In the genomic region with DNA sequence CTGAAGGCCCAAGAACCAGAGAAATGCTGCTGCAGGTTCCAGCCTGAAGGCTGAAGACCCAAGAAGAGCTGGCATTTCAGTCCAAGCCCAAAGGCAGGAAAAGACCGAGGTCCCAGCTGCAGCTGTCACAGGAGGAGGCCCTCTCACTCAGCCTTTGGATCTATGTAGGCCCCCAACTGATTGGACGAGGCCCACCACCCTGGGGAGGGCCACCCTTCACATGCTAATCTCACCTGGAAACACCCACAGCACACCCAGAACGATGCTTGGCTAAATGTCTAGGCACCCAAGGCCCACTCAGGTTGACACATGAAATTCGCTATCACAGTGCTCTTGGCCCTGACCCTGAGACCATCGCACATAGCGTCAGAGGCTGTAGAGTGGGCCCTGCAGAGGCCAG, we compare ENCODE assay signal across 29 cellular contexts. TPM values are rescaled to one million over a fixed set of nuclear protein-coding genes. Genes with fewer than 3 reads are reported as not detected.
DNase-seq lines count a peak whose midpoint lies in the region; ATAC-seq and TF ChIP-seq lines count a peak whose summit lies in the region.
"Had no signal": no experiment of that assay in that cellular context is flagged by ENCODE, and none has a peak within 500 bp of the region (broad histone marks: within the 10 kb centered on the region; RNA-seq: fewer than 3 reads in every experiment).

No MANE protein-coding gene starts in this region.

- intact Hi-C loops in activated CD4-positive, alpha-beta memory T cell treated with anti-CD3 and anti-CD28 coated beads for 36 hours (cut with micrococcal nuclease) = loop anchor here (10.0 kb wide), 1 partner anchor 276 kb away; a partner anchor contains a TSS
- intact Hi-C loops in gastrocnemius medialis (cut with DNase I; ENCODE audit: low total_unique reads) = loop anchor here (5.0 to 10.0 kb wide), 2 partner anchors 92 to 504 kb away; a partner anchor contains a TSS

- H3K27ac Mint-ChIP-seq in activated CD4-positive, alpha-beta memory T cell treated with anti-CD3 and anti-CD28 coated beads, Interleukin-2, amount 10 ng/mL, durations not matched to agents 7 days and 5 days = peak overlapping the region; percentile 96
- H3K27ac Mint-ChIP-seq in activated CD4-positive, alpha-beta memory T cell treated with anti-CD3 and anti-CD28 coated beads for 36 hours = no peak overlapping the region
- peak overlapping the region; percentile 96 for H3K27ac Mint-ChIP-seq in activated CD8-positive, alpha-beta T cell treated with anti-CD3 and anti-CD28 coated beads, Interleukin-2, amount 10 ng/mL, durations not matched to agents 7 days and 5 days
- H3K27ac Mint-ChIP-seq: activated naive CD8-positive, alpha-beta T cell treated with anti-CD3 and anti-CD28 coated beads, Interleukin-2, amount 50 U/mL, for 24 hours; activated T-helper 2 cell treated with anti-CD3 and anti-CD28 coated beads, Interferon-gamma antibody, Interleukin-2, Interleukin-4, amounts not matched to agents 10 μg/mL and 5 μg/mL and 100 μg/mL, durations not matched to agents 14 hours and 24 hours and 36 hours had no signal

- H3K36me3 ChIP-seq in DOHH2 (ENCODE audit: control insufficient read depth, low read length) = peaks cover 85% of the 10 kb centered on the region
- no peaks in the 10 kb centered on the region for H3K36me3 ChIP-seq in gastrocnemius medialis
- H3K36me3 ChIP-seq: Peyer's patch, vagina had no signal

- H3K9me3 ChIP-seq in DOHH2 (ENCODE audit: control insufficient read depth, insufficient read depth, low read length) = no peaks in the 10 kb centered on the region
- H3K9me3 ChIP-seq in gastrocnemius medialis = no peaks in the 10 kb centered on the region
- H3K9me3 ChIP-seq: A549, MG63, Peyer's patch, vagina had no signal

- no peaks in the 10 kb centered on the region for H3K27me3 ChIP-seq in DOHH2 (ENCODE audit: control insufficient read depth, low read length)
- no peaks in the 10 kb centered on the region for H3K27me3 ChIP-seq in gastrocnemius medialis
- H3K27me3 ChIP-seq: MG63, Peyer's patch had no signal

- ATAC-seq in activated CD8-positive, alpha-beta T cell treated with anti-CD3 and anti-CD28 coated beads, Interleukin-2, amount 10 ng/mL, durations not matched to agents 7 days and 5 days = no peak
- no peak for ATAC-seq in gastrocnemius medialis
- no peak for ATAC-seq in GM18517 (IDR thresholded peaks at IDR 0.05; ENCODE audit: unreplicated experiment)
- ATAC-seq: A549; activated CD4-positive, alpha-beta T cell treated with anti-CD3 and anti-CD28 coated beads for 36 hours; activated naive CD8-positive, alpha-beta T cell treated with anti-CD3 and anti-CD28 coated beads, Interleukin-2, amount 50 U/mL, for 24 hours; stimulated activated naive B cell treated with anti-CD40 and anti-IgM and Interleukin-4, amounts not matched to agents 10 μg/mL and 1 μg/mL and 100 μg/mL, for 72 hours had no signal

- POLR2A ChIA-PET in activated CD4-positive, alpha-beta memory T cell treated with anti-CD3 and anti-CD28 coated beads, Interleukin-2, amount 10 ng/mL, durations not matched to agents 7 days and 5 days (lab: Charles Lee) = no interaction called here
- POLR2A ChIA-PET in activated CD4-positive, alpha-beta memory T cell treated with anti-CD3 and anti-CD28 coated beads for 36 hours (lab: Charles Lee) = interaction anchor here (1.3 kb wide), 1 partner anchor 145 kb away, joined by 3 read pairs; no protein-coding TSS in a partner anchor
- POLR2A ChIA-PET in activated CD8-positive, alpha-beta T cell treated with anti-CD3 and anti-CD28 coated beads, Interleukin-2, amount 10 ng/mL, durations not matched to agents 7 days and 5 days (lab: Charles Lee) = no interaction called here

- H3F3A ChIP-seq in DOHH2 (ENCODE audit: control insufficient read depth, insufficient read depth) = peaks cover 21% of the 10 kb centered on the region

- H3K4me2 ChIP-seq in DOHH2 (ENCODE audit: low read length) = peak overlapping the region; percentile 90
- H3K4me2 ChIP-seq: A549, smooth muscle cell had no signal

- in situ Hi-C loops in gastrocnemius medialis (cut with MboI; ENCODE audit: low sequenced_read_pairs in 4 of 4) = no loop called here

- H4K20me1 ChIP-seq in DOHH2 (ENCODE audit: control insufficient read depth, insufficient read depth, low read depth, low read length) = peaks cover 45% of the 10 kb centered on the region

- TF ChIP-seq CTCF in DOHH2 (IDR thresholded peaks at IDR 0.05; ENCODE audit: low read depth, low read length, poor library complexity, severe bottlenecking) = no peak
- no peak for TF ChIP-seq CTCF in gastrocnemius medialis (IDR thresholded peaks at IDR 0.05 in 4 of 5, conservative IDR thresholded peaks at IDR 0.05 in 1 of 5)

- H3K36me3 Mint-ChIP-seq in activated CD4-positive, alpha-beta memory T cell treated with anti-CD3 and anti-CD28 coated beads, Interleukin-2, amount 10 ng/mL, durations not matched to agents 7 days and 5 days (ENCODE audit: low read depth) = peaks cover 35% of the 10 kb centered on the region
- peaks cover 3% of the 10 kb centered on the region for H3K36me3 Mint-ChIP-seq in activated CD4-positive, alpha-beta memory T cell treated with anti-CD3 and anti-CD28 coated beads for 36 hours
- peaks cover 65% of the 10 kb centered on the region for H3K36me3 Mint-ChIP-seq in activated CD8-positive, alpha-beta T cell treated with anti-CD3 and anti-CD28 coated beads, Interleukin-2, amount 10 ng/mL, durations not matched to agents 7 days and 5 days (ENCODE audit: low read depth)

- peaks cover 96% of the 10 kb centered on the region for H3K79me2 ChIP-seq in DOHH2 (ENCODE audit: control insufficient read depth, low read length)

- H3K9me2 ChIP-seq in DOHH2 (replicated peaks; ENCODE audit: control insufficient read depth, low read length) = no peaks in the 10 kb centered on the region

- TF ChIP-seq POLR2A in gastrocnemius medialis (IDR thresholded peaks at IDR 0.05) = no peak

- no peak for DNase-seq in activated CD4-positive, alpha-beta memory T cell treated with anti-CD3 and anti-CD28 coated beads, Interleukin-2, amount 10 ng/mL, durations not matched to agents 7 days and 5 days
- no peak for DNase-seq in activated CD4-positive, alpha-beta memory T cell treated with anti-CD3 and anti-CD28 coated beads for 36 hours
- no peak for DNase-seq in activated CD8-positive, alpha-beta T cell treated with anti-CD3 and anti-CD28 coated beads, Interleukin-2, amount 10 ng/mL, durations not matched to agents 7 days and 5 days
- DNase-seq in gastrocnemius medialis = no peak
- no peak for DNase-seq in activated gamma-delta T cell treated with Interleukin-2 at 50 U/mL for 16 hours
- no peak for DNase-seq in NAMALWA (ENCODE audit: low spot score)
- DNase-seq: activated CD4-positive, alpha-beta T cell treated with anti-CD3 and anti-CD28 coated beads for 36 hours; activated CD8-positive, alpha-beta memory T cell treated with anti-CD3 and anti-CD28 coated beads, Interleukin-2, amount 50 U/mL, for 4 hours; activated naive CD8-positive, alpha-beta T cell treated with anti-CD3 and anti-CD28 coated beads, Interleukin-2, amount 50 U/mL, for 24 hours; effector CD4-positive, alpha-beta T cell; foreskin melanocyte; IMR-90; MG63; NCI-H1436; NCI-H524; Peyer's patch; stimulated activated CD4-positive, alpha-beta T cell treated with anti-CD3 and anti-CD28 coated beads, Interleukin-2, amount 100 ng/mL, for 48 hours; stimulated activated naive B cell treated with anti-CD40 and anti-IgM and Interleukin-4, amounts not matched to agents 10 μg/mL and 1 μg/mL and 100 μg/mL, for 72 hours had no signal

- peak overlapping the region; percentile 96 for H3K27ac ChIP-seq in DOHH2 (ENCODE audit: low read depth, low read length)
- H3K27ac ChIP-seq in gastrocnemius medialis = peak overlapping the region; percentile 87 to 95 (median 94)
- H3K27ac ChIP-seq: A549 had no signal

- CTCF ChIA-PET in activated CD4-positive, alpha-beta memory T cell treated with anti-CD3 and anti-CD28 coated beads, Interleukin-2, amount 10 ng/mL, durations not matched to agents 7 days and 5 days (lab: Charles Lee) = interaction anchor here (5.6 kb wide), 1 partner anchor 31 kb away, joined by 28 read pairs; no protein-coding TSS in a partner anchor
- CTCF ChIA-PET in activated CD4-positive, alpha-beta memory T cell treated with anti-CD3 and anti-CD28 coated beads for 36 hours (lab: Charles Lee) = interaction anchor here (1.5 kb wide), 1 partner anchor 142 kb away, joined by 5 read pairs; no protein-coding TSS in a partner anchor
- CTCF ChIA-PET in activated CD8-positive, alpha-beta T cell treated with anti-CD3 and anti-CD28 coated beads, Interleukin-2, amount 10 ng/mL, durations not matched to agents 7 days and 5 days (lab: Charles Lee) = no interaction called here

- H3K4me1 ChIP-seq in DOHH2 (ENCODE audit: control insufficient read depth, low read length) = peaks cover 99% of the 10 kb centered on the region
- peaks cover 47 to 50% of the 10 kb centered on the region in 2 donors for H3K4me1 ChIP-seq in gastrocnemius medialis

- H3K4me3 Mint-ChIP-seq in activated CD4-positive, alpha-beta memory T cell treated with anti-CD3 and anti-CD28 coated beads, Interleukin-2, amount 10 ng/mL, durations not matched to agents 7 days and 5 days = no peak overlapping the region
- H3K4me3 Mint-ChIP-seq in activated CD4-positive, alpha-beta memory T cell treated with anti-CD3 and anti-CD28 coated beads for 36 hours = no peak overlapping the region
- no peak overlapping the region for H3K4me3 Mint-ChIP-seq in activated CD8-positive, alpha-beta T cell treated with anti-CD3 and anti-CD28 coated beads, Interleukin-2, amount 10 ng/mL, durations not matched to agents 7 days and 5 days
- H3K4me3 Mint-ChIP-seq: activated CD4-positive, alpha-beta T cell treated with anti-CD3 and anti-CD28 coated beads for 36 hours; activated naive CD8-positive, alpha-beta T cell treated with anti-CD3 and anti-CD28 coated beads, Interleukin-2, amount 50 U/mL, for 24 hours had no signal

- no peak overlapping the region for H3K4me3 ChIP-seq in DOHH2 (ENCODE audit: low read length)
- no peak overlapping the region for H3K4me3 ChIP-seq in gastrocnemius medialis
- H3K4me3 ChIP-seq: A549, MG63, Peyer's patch, smooth muscle cell, vagina had no signal

- no peaks in the 10 kb centered on the region for H3K9me3 Mint-ChIP-seq in activated CD4-positive, alpha-beta memory T cell treated with anti-CD3 and anti-CD28 coated beads, Interleukin-2, amount 10 ng/mL, durations not matched to agents 7 days and 5 days
- H3K9me3 Mint-ChIP-seq in activated CD4-positive, alpha-beta memory T cell treated with anti-CD3 and anti-CD28 coated beads for 36 hours = no peaks in the 10 kb centered on the region
- no peaks in the 10 kb centered on the region for H3K9me3 Mint-ChIP-seq in activated CD8-positive, alpha-beta T cell treated with anti-CD3 and anti-CD28 coated beads, Interleukin-2, amount 10 ng/mL, durations not matched to agents 7 days and 5 days (ENCODE audit: insufficient read depth)
- H3K9me3 Mint-ChIP-seq: activated naive CD8-positive, alpha-beta T cell treated with anti-CD3 and anti-CD28 coated beads, Interleukin-2, amount 50 U/mL, for 24 hours; activated T-helper 2 cell treated with anti-CD3 and anti-CD28 coated beads, Interferon-gamma antibody, Interleukin-2, Interleukin-4, amounts not matched to agents 10 μg/mL and 5 μg/mL and 100 μg/mL, durations not matched to agents 14 hours and 24 hours and 36 hours; stimulated activated naive B cell treated with anti-CD40 and anti-IgM and Interleukin-4, amounts not matched to agents 10 μg/mL and 1 μg/mL and 100 μg/mL, for 72 hours had no signal

- H3K27me3 Mint-ChIP-seq in activated CD4-positive, alpha-beta memory T cell treated with anti-CD3 and anti-CD28 coated beads, Interleukin-2, amount 10 ng/mL, durations not matched to agents 7 days and 5 days = no peaks in the 10 kb centered on the region
- no peaks in the 10 kb centered on the region for H3K27me3 Mint-ChIP-seq in activated CD4-positive, alpha-beta memory T cell treated with anti-CD3 and anti-CD28 coated beads for 36 hours
- H3K27me3 Mint-ChIP-seq in activated CD8-positive, alpha-beta T cell treated with anti-CD3 and anti-CD28 coated beads, Interleukin-2, amount 10 ng/mL, durations not matched to agents 7 days and 5 days (ENCODE audit: low read depth) = no peaks in the 10 kb centered on the region
- H3K27me3 Mint-ChIP-seq: activated CD4-positive, alpha-beta T cell treated with anti-CD3 and anti-CD28 coated beads for 36 hours; activated naive CD8-positive, alpha-beta T cell treated with anti-CD3 and anti-CD28 coated beads, Interleukin-2, amount 50 U/mL, for 24 hours; B cell; stimulated activated naive B cell treated with anti-CD40 and anti-IgM and Interleukin-4, amounts not matched to agents 10 μg/mL and 1 μg/mL and 100 μg/mL, for 72 hours had no signal

- peaks cover 92% of the 10 kb centered on the region for H3K4me1 Mint-ChIP-seq in activated CD4-positive, alpha-beta memory T cell treated with anti-CD3 and anti-CD28 coated beads, Interleukin-2, amount 10 ng/mL, durations not matched to agents 7 days and 5 days
- H3K4me1 Mint-ChIP-seq in activated CD4-positive, alpha-beta memory T cell treated with anti-CD3 and anti-CD28 coated beads for 36 hours (ENCODE audit: low read depth) = peaks cover 29% of the 10 kb centered on the region
- H3K4me1 Mint-ChIP-seq in activated CD8-positive, alpha-beta T cell treated with anti-CD3 and anti-CD28 coated beads, Interleukin-2, amount 10 ng/mL, durations not matched to agents 7 days and 5 days (ENCODE audit: low read depth) = peaks cover 89% of the 10 kb centered on the region

RNA-seq across cellular contexts. Expression of a gene that starts 6.8 kb away (rescaled TPM):
- total RNA-seq in activated CD4-positive, alpha-beta memory T cell treated with anti-CD3 and anti-CD28 coated beads, Interleukin-2, amount 10 ng/mL, durations not matched to agents 7 days and 5 days = 10 to 100 TPM; 51.5 to 51.7 TPM
- 10 to 100 TPM; 29.6 to 30.7 TPM for total RNA-seq in activated CD4-positive, alpha-beta memory T cell treated with anti-CD3 and anti-CD28 coated beads for 36 hours
- 10 to 100 TPM; 79.4 to 79.9 TPM for total RNA-seq in activated CD8-positive, alpha-beta T cell treated with anti-CD3 and anti-CD28 coated beads, Interleukin-2, amount 10 ng/mL, durations not matched to agents 7 days and 5 days
- total RNA-seq in gastrocnemius medialis = 10 to 100 TPM; 20.4 to 26.9 (median 21.8) TPM
- total RNA-seq: chondrocyte had no signal

RNA-seq across cellular contexts. Expression of a gene that starts 59.5 kb away (rescaled TPM):
- not detected for total RNA-seq in activated CD4-positive, alpha-beta memory T cell treated with anti-CD3 and anti-CD28 coated beads, Interleukin-2, amount 10 ng/mL, durations not matched to agents 7 days and 5 days
- total RNA-seq in activated CD4-positive, alpha-beta memory T cell treated with anti-CD3 and anti-CD28 coated beads for 36 hours = not detected
- total RNA-seq in activated CD8-positive, alpha-beta T cell treated with anti-CD3 and anti-CD28 coated beads, Interleukin-2, amount 10 ng/mL, durations not matched to agents 7 days and 5 days = under 1 TPM; 0.13 to 0.21 TPM
- total RNA-seq in gastrocnemius medialis = under 1 TPM in 2 of 4 donors, not detected in 2; 0.04 to 0.13 TPM
- total RNA-seq: activated T-helper 2 cell treated with anti-CD3 and anti-CD28 coated beads, Interferon-gamma antibody, Interleukin-2, Interleukin-4, amounts not matched to agents 10 μg/mL and 5 μg/mL and 100 μg/mL, durations not matched to agents 14 hours and 24 hours and 36 hours; B cell; chondrocyte; epithelial cell of proximal tubule; mesenteric fat pad; renal cortical epithelial cell had no signal
